ENCODE assay signal across 23 cellular contexts in the genomic region with DNA sequence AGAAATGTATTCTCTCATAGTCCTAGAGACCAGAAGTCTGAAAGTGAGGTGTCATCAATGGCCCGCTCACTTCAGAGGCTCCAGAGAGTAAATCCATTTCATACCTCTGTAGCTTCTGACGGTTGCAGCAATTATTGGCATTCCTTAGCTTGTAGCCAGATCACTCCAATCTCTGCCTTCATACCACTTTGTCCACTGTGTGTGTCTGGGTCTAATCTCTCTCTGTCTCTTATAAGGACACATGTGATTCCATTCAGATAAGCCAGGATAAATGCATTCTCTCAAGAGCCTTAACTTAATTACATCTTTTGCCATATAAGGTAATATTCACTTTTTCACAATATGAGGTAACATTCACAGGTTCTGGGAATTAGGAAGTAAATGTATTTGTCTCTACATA.
DNase-seq lines count a peak whose midpoint lies in the region; ATAC-seq and TF ChIP-seq lines count a peak whose summit lies in the region.
"Had no signal": no experiment of that assay in that cellular context is flagged by ENCODE, and none has a peak within 500 bp of the region (broad histone marks: within the 10 kb centered on the region; RNA-seq: fewer than 3 reads in every experiment).

No MANE protein-coding gene starts in this region.

- H3K36me3 ChIP-seq in SK-N-SH (replicated peaks in 1 of 2; ENCODE audit: control insufficient read depth in 1 of 2, insufficient read depth in 2 of 2, low read length in 1 of 2): no peaks in the 10 kb centered on the region
- H3K36me3 ChIP-seq: BE2C, BLaER1 had no signal

- H4K20me1 ChIP-seq in SK-N-SH (ENCODE audit: insufficient read depth): no peaks in the 10 kb centered on the region
- H4K20me1 ChIP-seq: BLaER1 had no signal

- no peak overlapping the region for H3K27ac Mint-ChIP-seq in activated T-helper 17 cell treated with anti-CD3 and anti-CD28 coated beads, Interleukin-2, amount 50 U/mL, for 72 hours
- H3K27ac Mint-ChIP-seq: CD14-positive monocyte; CD4-positive, alpha-beta memory T cell; CD4-positive, CD25-positive, alpha-beta regulatory T cell; CD8-positive, alpha-beta memory T cell had no signal

- H3K4me3 Mint-ChIP-seq in activated T-helper 17 cell treated with anti-CD3 and anti-CD28 coated beads, Interleukin-2, amount 50 U/mL, for 72 hours: no peak overlapping the region
- H3K4me3 Mint-ChIP-seq: CD14-positive monocyte; CD4-positive, alpha-beta memory T cell; CD4-positive, CD25-positive, alpha-beta regulatory T cell; CD8-positive, alpha-beta memory T cell had no signal

- no peak for ATAC-seq in activated T-helper 17 cell treated with anti-CD3 and anti-CD28 coated beads, Interleukin-2, amount 50 U/mL, for 72 hours (replicated peaks)
- ATAC-seq in GM21360 (IDR thresholded peaks at IDR 0.05; ENCODE audit: unreplicated experiment): no peak
- ATAC-seq: GM12878 had no signal

- no peaks in the 10 kb centered on the region for H3K79me2 ChIP-seq in SK-N-SH (ENCODE audit: insufficient read depth)

- no peaks in the 10 kb centered on the region for H3F3A ChIP-seq in SK-N-SH (replicated peaks; ENCODE audit: insufficient read depth)

- H3K9me2 ChIP-seq in SK-N-SH: no peaks in the 10 kb centered on the region

- DNase-seq in SK-N-SH: no peak
- DNase-seq in islet precursor cell: peak; percentile 57
- no peak for DNase-seq in NCI-H510A treated with DMSO at 0.1 percent for 48 hours (lab: John Stamatoyannopoulos, UW)
- DNase-seq: 8988T; ACHN; BE2C; C1 segment of cervical spinal cord; CD4-positive, alpha-beta memory T cell; CD4-positive, CD25-positive, alpha-beta regulatory T cell; CD8-positive, alpha-beta memory T cell; COR-L47; DMS 273 treated with DMSO at 0.1 percent for 48 hours; DMS153; DMS53; DMS79; DND-41; EL; GDM1 had no signal

- no peak for TF ChIP-seq RAD21 in SK-N-SH (IDR thresholded peaks at IDR 0.05; ENCODE audit: low read length)

- TF ChIP-seq EP300 in SK-N-SH (IDR thresholded peaks at IDR 0.05; ENCODE audit: borderline replicate concordance in 1 of 2, low read depth in 1 of 2, low read length in 1 of 2): no peak

- 40% methylated on average over 2 of the region's 2 CpGs for WGBS in SK-N-SH (ENCODE audit: low lambda C conversion rate)

- no peak overlapping the region for H3K4me2 ChIP-seq in SK-N-SH
- H3K4me2 ChIP-seq: BLaER1 had no signal

- H3K9me3 ChIP-seq in SK-N-SH: no peaks in the 10 kb centered on the region
- H3K9me3 ChIP-seq: BE2C, BLaER1 had no signal

- no peaks in the 10 kb centered on the region for H3K4me1 Mint-ChIP-seq in activated T-helper 17 cell treated with anti-CD3 and anti-CD28 coated beads, Interleukin-2, amount 50 U/mL, for 72 hours
- H3K4me1 Mint-ChIP-seq: CD14-positive monocyte; CD4-positive, alpha-beta memory T cell; CD4-positive, CD25-positive, alpha-beta regulatory T cell; CD8-positive, alpha-beta memory T cell had no signal

- CTCF ChIA-PET in SK-N-SH (lab: Yijun Ruan, JAX): no interaction called here

- H3K27me3 Mint-ChIP-seq in activated T-helper 17 cell treated with anti-CD3 and anti-CD28 coated beads, Interleukin-2, amount 50 U/mL, for 72 hours: no peaks in the 10 kb centered on the region

- H3K4me3 ChIP-seq in SK-N-SH (ENCODE audit: low read depth in 2 of 2, low read length in 1 of 2): no peak overlapping the region
- H3K4me3 ChIP-seq: BLaER1, GM12878 had no signal

- H2AFZ ChIP-seq in SK-N-SH (ENCODE audit: low read depth): no peak overlapping the region

- H3K27me3 ChIP-seq in SK-N-SH (ENCODE audit: insufficient read depth): no peaks in the 10 kb centered on the region
- H3K27me3 ChIP-seq: BE2C, BLaER1 had no signal

- no peak for TF ChIP-seq CTCF in SK-N-SH (IDR thresholded peaks at IDR 0.05)

- H3K9me3 Mint-ChIP-seq in activated T-helper 17 cell treated with anti-CD3 and anti-CD28 coated beads, Interleukin-2, amount 50 U/mL, for 72 hours: no peaks in the 10 kb centered on the region
- H3K9me3 Mint-ChIP-seq: CD8-positive, alpha-beta memory T cell had no signal

- H3K36me3 Mint-ChIP-seq in activated T-helper 17 cell treated with anti-CD3 and anti-CD28 coated beads, Interleukin-2, amount 50 U/mL, for 72 hours (ENCODE audit: low read depth): no peaks in the 10 kb centered on the region
- H3K36me3 Mint-ChIP-seq: CD14-positive monocyte; CD4-positive, alpha-beta memory T cell; CD4-positive, CD25-positive, alpha-beta regulatory T cell; CD8-positive, alpha-beta memory T cell had no signal

- POLR2A ChIA-PET in SK-N-SH (lab: Yijun Ruan, JAX): no interaction called here

- no peak overlapping the region for H3K9ac ChIP-seq in SK-N-SH
- H3K9ac ChIP-seq: BLaER1 had no signal

- H3K4me1 ChIP-seq in SK-N-SH (ENCODE audit: control insufficient read depth in 1 of 2, insufficient read depth in 2 of 2, low read depth in 1 of 2, low read length in 1 of 2): peaks cover 0 to 2% of the 10 kb centered on the region in 2 experiments; a peak in 1 of 4 replicates
- H3K4me1 ChIP-seq: BE2C, BLaER1 had no signal

- no peak overlapping the region for H3K27ac ChIP-seq in SK-N-SH (ENCODE audit: low read depth in 2 of 2, low read length in 1 of 2)
- H3K27ac ChIP-seq: BLaER1 had no signal

TF ChIP-seq in SK-N-SH, 30 proteins besides CTCF, POLR2A, EP300 and RAD21:
- TF ChIP-seq GATA2 (CRISPR knock-in tag; IDR thresholded peaks at IDR 0.05) (peak; percentile 59), NRF1 (IDR thresholded peaks at IDR 0.05; ENCODE audit: low read depth, low read length) (no peak), MEF2A (IDR thresholded peaks at IDR 0.05; ENCODE audit: borderline replicate concordance, low read depth) (no peak), POLR2AphosphoS5 (IDR thresholded peaks at IDR 0.05; ENCODE audit: low read depth, low read length) (no peak), RCOR1 (IDR thresholded peaks at IDR 0.05; ENCODE audit: low read length) (peak; percentile 39; the same call in 1 of the 2 replicates)
- TF ChIP-seq, protein P1, sequence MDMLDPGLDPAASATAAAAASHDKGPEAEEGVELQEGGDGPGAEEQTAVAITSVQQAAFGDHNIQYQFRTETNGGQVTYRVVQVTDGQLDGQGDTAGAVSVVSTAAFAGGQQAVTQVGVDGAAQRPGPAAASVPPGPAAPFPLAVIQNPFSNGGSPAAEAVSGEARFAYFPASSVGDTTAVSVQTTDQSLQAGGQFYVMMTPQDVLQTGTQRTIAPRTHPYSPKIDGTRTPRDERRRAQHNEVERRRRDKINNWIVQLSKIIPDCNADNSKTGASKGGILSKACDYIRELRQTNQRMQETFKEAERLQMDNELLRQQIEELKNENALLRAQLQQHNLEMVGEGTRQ (IDR thresholded peaks at IDR 0.05; ENCODE audit: borderline replicate concordance, low read depth, low read length): no peak
